ENCODE assay signal across 18 cellular contexts in genomic region chr6:21922086-21922485, GRCh38.
DNase-seq lines count a peak whose midpoint lies in the region; ATAC-seq and TF ChIP-seq lines count a peak whose summit lies in the region.
"Had no signal": no experiment of that assay in that cellular context is flagged by ENCODE, and none has a peak within 500 bp of the region (broad histone marks: within the 10 kb centered on the region; RNA-seq: fewer than 3 reads in every experiment).

No MANE protein-coding gene starts in this region.

- intact Hi-C loops in Caco-2 (cut with micrococcal nuclease; ENCODE audit: unreplicated experiment): no loop called here

- POLR2A ChIA-PET in Caco-2 (lab: Charles Lee): no interaction called here

- no TSS peak for BruUV-seq in Caco-2 (replicated peaks; lab: Mats Ljungman, UMichigan)

- H3K4me3 Mint-ChIP-seq in Caco-2 (ENCODE audit: unreplicated experiment) (no peak overlapping the region), endothelial cell (ENCODE audit: unreplicated experiment) (no peak overlapping the region), mesothelial cell of epicardium (no peak overlapping the region)
- H3K4me3 Mint-ChIP-seq: activated naive CD8-positive, alpha-beta T cell treated with anti-CD3 and anti-CD28 coated beads, Interleukin-2, amount 50 U/mL, for 24 hours; activated T-cell treated with anti-CD3 and anti-CD28 coated beads, Interleukin-2, amount 50 U/mL, for 24 hours; IgD-negative memory B cell had no signal

- H3K27ac Mint-ChIP-seq in Caco-2 (ENCODE audit: unreplicated experiment) (peak overlapping the region; percentile 81), endothelial cell (ENCODE audit: unreplicated experiment) (peak overlapping the region; percentile 43), mesothelial cell of epicardium (peak overlapping the region; percentile 90)
- H3K27ac Mint-ChIP-seq: activated naive CD8-positive, alpha-beta T cell treated with anti-CD3 and anti-CD28 coated beads, Interleukin-2, amount 50 U/mL, for 24 hours; activated T-cell treated with anti-CD3 and anti-CD28 coated beads, Interleukin-2, amount 50 U/mL, for 24 hours; IgD-negative memory B cell had no signal

- H3K36me3 ChIP-seq in Caco-2 (ENCODE audit: control insufficient read depth, insufficient read depth, low read length) (no peaks in the 10 kb centered on the region), gastroesophageal sphincter (no peaks in the 10 kb centered on the region)
- H3K36me3 ChIP-seq: colonic mucosa had no signal

- CTCF ChIA-PET in Caco-2 (lab: Charles Lee): no interaction called here

- TF ChIP-seq EP300 in Ishikawa (IDR thresholded peaks at IDR 0.05; ENCODE audit: borderline replicate concordance) (0 out of 2 replicates have a peak, but pooled peaks have one; percentile 19), gastroesophageal sphincter (IDR thresholded peaks at IDR 0.05) (no peak)

- H3K9me3 Mint-ChIP-seq in Caco-2 (ENCODE audit: unreplicated experiment) (no peaks in the 10 kb centered on the region), endothelial cell (ENCODE audit: unreplicated experiment) (no peaks in the 10 kb centered on the region), mesothelial cell of epicardium (no peaks in the 10 kb centered on the region)

- H3K27me3 Mint-ChIP-seq in Caco-2 (ENCODE audit: insufficient read depth, unreplicated experiment) (no peaks in the 10 kb centered on the region), endothelial cell (ENCODE audit: unreplicated experiment) (peaks cover 11% of the 10 kb centered on the region), mesothelial cell of epicardium (ENCODE audit: low read depth) (no peaks in the 10 kb centered on the region)
- H3K27me3 Mint-ChIP-seq: activated naive CD8-positive, alpha-beta T cell treated with anti-CD3 and anti-CD28 coated beads, Interleukin-2, amount 50 U/mL, for 24 hours; activated T-cell treated with anti-CD3 and anti-CD28 coated beads, Interleukin-2, amount 50 U/mL, for 24 hours had no signal

- peak; percentile 26 to 43 for DNase-seq in Caco-2
- DNase-seq in endothelial cell (ENCODE audit: low spot score): no peak
- DNase-seq in mesothelial cell of epicardium (ENCODE audit: low spot score in 2 of 2, unreplicated experiment in 2 of 2): no peak
- DNase-seq in amniotic stem cell (lab: John Stamatoyannopoulos, UW): no peak
- no peak for DNase-seq in NCI-H1092 (lab: John Stamatoyannopoulos, UW)
- no peak for DNase-seq in COLO668 (lab: John Stamatoyannopoulos, UW; ENCODE audit: unreplicated experiment)
- DNase-seq: activated naive CD8-positive, alpha-beta T cell treated with anti-CD3 and anti-CD28 coated beads, Interleukin-2, amount 50 U/mL, for 24 hours; activated T-cell treated with anti-CD3 and anti-CD28 coated beads, Interleukin-2, amount 50 U/mL, for 24 hours; AML-193; colonic mucosa; DMS79; NCI-H1436; testis had no signal

- no peak for ATAC-seq in gastroesophageal sphincter
- ATAC-seq: activated CD4-positive, CD25-positive, alpha-beta regulatory T cell treated with anti-CD3 and anti-CD28 coated beads, Interleukin-2, amount 50 U/mL, for 24 hours; activated naive CD8-positive, alpha-beta T cell treated with anti-CD3 and anti-CD28 coated beads, Interleukin-2, amount 50 U/mL, for 24 hours; GM12878 had no signal

- H3K36me3 Mint-ChIP-seq in Caco-2 (ENCODE audit: insufficient read depth, unreplicated experiment) (peaks cover 5% of the 10 kb centered on the region), endothelial cell (ENCODE audit: low read depth, unreplicated experiment) (peaks cover 10% of the 10 kb centered on the region), mesothelial cell of epicardium (peaks cover 12% of the 10 kb centered on the region)
- H3K36me3 Mint-ChIP-seq: IgD-negative memory B cell had no signal

- H3K4me3 ChIP-seq in Caco-2 (ENCODE audit: low read depth, low read length) (no peak overlapping the region), gastroesophageal sphincter (no peak overlapping the region)
- H3K4me3 ChIP-seq: colonic mucosa, GM12878, testis had no signal

- peaks cover 6% of the 10 kb centered on the region for H3K4me1 Mint-ChIP-seq in Caco-2 (ENCODE audit: low read depth, unreplicated experiment)
- peaks cover 8% of the 10 kb centered on the region for H3K4me1 Mint-ChIP-seq in endothelial cell (ENCODE audit: unreplicated experiment)
- peaks cover 58% of the 10 kb centered on the region for H3K4me1 Mint-ChIP-seq in mesothelial cell of epicardium
- H3K4me1 Mint-ChIP-seq: IgD-negative memory B cell had no signal

- H3K9me3 ChIP-seq in Caco-2 (no peaks in the 10 kb centered on the region), gastroesophageal sphincter (no peaks in the 10 kb centered on the region)
- H3K9me3 ChIP-seq: colonic mucosa, testis had no signal

- no peak for TF ChIP-seq RAD21 in Ishikawa (IDR thresholded peaks at IDR 0.05; ENCODE audit: low read depth)

- peaks cover 20% of the 10 kb centered on the region for H3K4me1 ChIP-seq in Caco-2
- no peaks in the 10 kb centered on the region for H3K4me1 ChIP-seq in gastroesophageal sphincter
- H3K4me1 ChIP-seq: colonic mucosa, testis had no signal

- no peak overlapping the region for H3K27ac ChIP-seq in gastroesophageal sphincter
- H3K27ac ChIP-seq: colonic mucosa, testis had no signal

- H3K27me3 ChIP-seq in Caco-2 (replicated peaks; ENCODE audit: control insufficient read depth, insufficient read depth, low read length) (no peaks in the 10 kb centered on the region), gastroesophageal sphincter (no peaks in the 10 kb centered on the region)
- H3K27me3 ChIP-seq: colonic mucosa, testis had no signal

- no peak for TF ChIP-seq POLR2A in gastroesophageal sphincter (IDR thresholded peaks at IDR 0.05)

- WGBS in gastroesophageal sphincter (ENCODE audit: low coverage in 1 of 2), 2 donors: 60 to 72% methylated on average over 2 of the region's 2 CpGs

- TF ChIP-seq CTCF in Caco-2 (IDR thresholded peaks at IDR 0.05; ENCODE audit: insufficient read depth in 1 of 2, low read depth in 1 of 2, low read length in 1 of 2, severe bottlenecking in 1 of 2, unreplicated experiment in 1 of 2) (no peak), endothelial cell (IDR thresholded peaks at IDR 0.05; ENCODE audit: unreplicated experiment) (no peak), mesothelial cell of epicardium (IDR thresholded peaks at IDR 0.05; ENCODE audit: unreplicated experiment) (no peak), gastroesophageal sphincter (IDR thresholded peaks at IDR 0.05) (no peak)

TF ChIP-seq in Ishikawa, 13 proteins besides CTCF, POLR2A, EP300 and RAD21:
- TF ChIP-seq USF1 (IDR thresholded peaks at IDR 0.05) (no peak), FOXM1 (IDR thresholded peaks at IDR 0.05; ENCODE audit: borderline replicate concordance, low read depth) (no peak), ZBTB7A (IDR thresholded peaks at IDR 0.05; ENCODE audit: low read depth) (no peak), TEAD4 (IDR thresholded peaks at IDR 0.05) (peak; percentile 65; the same call in 1 of the 2 replicates), TCF12 (IDR thresholded peaks at IDR 0.05; ENCODE audit: low read depth) (no peak)

Comparison
In these comparisons a context has a peak if more than half of its experiments do, and no peak if none do; other contexts are left out.
1. DNase-seq: peak in Caco-2 (2 of 2); none in endothelial cell (single experiment), mesothelial cell of epicardium (0 of 2), amniotic stem cell (single experiment), NCI-H1092 (single experiment) and COLO668 (single experiment).
2. Peak in every context shown above with its lines, with median percentiles within 50 percentile points of each other: H3K27ac Mint-ChIP-seq.